In the genomic region with DNA sequence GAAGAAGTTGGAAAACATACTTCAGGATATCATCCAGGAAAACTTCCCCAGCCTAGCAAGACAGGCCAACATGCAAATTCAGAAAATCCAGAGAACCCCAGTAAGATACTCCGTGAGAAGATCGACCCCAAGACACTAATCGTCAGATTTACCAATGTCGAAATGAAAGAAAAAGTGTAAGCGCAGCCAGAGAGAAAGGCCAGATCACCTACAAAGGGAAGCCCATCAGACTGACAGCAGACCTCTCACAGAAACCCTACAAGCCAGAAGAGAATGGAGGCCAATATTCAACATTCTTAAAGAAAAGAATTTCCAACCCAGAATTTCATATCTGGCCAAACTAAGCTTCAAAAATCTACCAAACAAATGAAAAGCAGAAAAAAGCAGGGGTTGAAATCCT, we compare ENCODE assay signal across 4 cellular contexts.
DNase-seq lines count a peak whose midpoint lies in the region; ATAC-seq, FAIRE-seq and TF ChIP-seq lines count a peak whose summit lies in the region.
"Not testable (repeated sequence)": the region's sequence is repeated elsewhere in the genome, so short reads cannot be mapped to it uniquely, and the experiment has no call there.

No MANE protein-coding gene starts in this region.

- peaks cover 11% of the 10 kb centered on the region for H3K4me1 Mint-ChIP-seq in WTC11

- in situ Hi-C loops in HepG2 (cut with HindIII; ENCODE audit: extremely low pct_ligation_motif_present, low pct_unique_long_range_greater_than_20kb), result not testable (repeated sequence)

- H3K9me3 Mint-ChIP-seq in WTC11, result peaks cover 41% of the 10 kb centered on the region

- H3K4me3 ChIP-seq in HEK293 (ENCODE audit: low read depth, low read length); HepG2 (replicated peaks in 1 of 3; ENCODE audit: insufficient read depth in 1 of 3, low read depth in 2 of 3, low read length in 3 of 3): not testable (repeated sequence)

- CTCF ChIA-PET in HEK293 (lab: Yijun Ruan, JAX), result interaction anchor here (1.4 kb wide), 1 partner anchor 30 kb away, joined by 3 read pairs; no protein-coding TSS in a partner anchor
- CTCF ChIA-PET in WTC11 (lab: Charles Lee), result interaction anchor here (1.0 to 1.6 kb wide), 3 partner anchors 10 to 27 kb away, joined by 3 to 5 read pairs (median 4); no protein-coding TSS in a partner anchor
- CTCF ChIA-PET in HepG2 (lab: Yijun Ruan, JAX; ENCODE audit: low intra/inter-chr PET ratio, low total read pairs), result not testable (repeated sequence)

- not testable (repeated sequence) for ATAC-seq in WTC11, HepG2

- DNase-seq in GM12892 (ENCODE audit: insufficient read length); WTC11 (ENCODE audit: low spot score); HepG2 (ENCODE audit: low spot score): not testable (repeated sequence)

- H3K36me3 Mint-ChIP-seq in WTC11, result peaks cover 33% of the 10 kb centered on the region

- not testable (repeated sequence) for TF ChIP-seq CTCF in HEK293 (tag by site-specific recombination; IDR thresholded peaks at IDR 0.05); WTC11 (IDR thresholded peaks at IDR 0.05); HepG2 (CRISPR knock-in tag; IDR thresholded peaks at IDR 0.05)

- H3K79me2 ChIP-seq in HepG2 (ENCODE audit: insufficient read depth, low read length), result not testable (repeated sequence)

- not testable (repeated sequence) for H3K27me3 Mint-ChIP-seq in WTC11 (ENCODE audit: low read depth)

- not testable (repeated sequence) for BruUV-seq in HepG2 (replicated peaks; lab: Mats Ljungman, UMichigan)

- TF ChIP-seq POLR2A in GM12892 (IDR thresholded peaks at IDR 0.05; ENCODE audit: low read depth, low read length); HepG2 (IDR thresholded peaks at IDR 0.05; ENCODE audit: insufficient read depth in 1 of 2, low read depth in 2 of 2, low read length in 2 of 2): not testable (repeated sequence)

- not testable (repeated sequence) for H3K4me1 ChIP-seq in HEK293 (ENCODE audit: control insufficient read depth, insufficient read depth, low read length); HepG2 (ENCODE audit: insufficient read depth, low read length)

- H3K27ac Mint-ChIP-seq in WTC11, result not testable (repeated sequence)

- not testable (repeated sequence) for H3K9me3 ChIP-seq in HEK293 (ENCODE audit: control insufficient read depth, insufficient read depth, low read depth, low read length); HepG2 (ENCODE audit: low read length)

- not testable (repeated sequence) for H3K36me3 ChIP-seq in HEK293 (ENCODE audit: control insufficient read depth in 2 of 2, insufficient read depth in 1 of 2, low read length in 2 of 2); HepG2 (replicated peaks in 1 of 2; ENCODE audit: control insufficient read depth in 1 of 2, insufficient read depth in 2 of 2, low read length in 2 of 2)

- not testable (repeated sequence) for H3K9ac ChIP-seq in HepG2 (ENCODE audit: insufficient read depth, low read depth, low read length)

- not testable (repeated sequence) for H3K27ac ChIP-seq in HEK293 (ENCODE audit: extremely low read depth, low read depth, low read length); HepG2 (ENCODE audit: extremely low read length, insufficient read depth, low read length)

- POLR2A ChIA-PET in HEK293 (lab: Yijun Ruan, JAX); WTC11 (lab: Charles Lee); HepG2 (lab: Yijun Ruan, JAX): not testable (repeated sequence)

- peak; percentile 38 for FAIRE-seq in GM12892 (lab: Jason Lieb, UNC)
- FAIRE-seq in HepG2 (lab: Jason Lieb, UNC), result not testable (repeated sequence)

- H4K20me1 ChIP-seq in HepG2 (ENCODE audit: insufficient read depth, low read length), result not testable (repeated sequence)

- intact Hi-C loops in HepG2 (cut with micrococcal nuclease; ENCODE audit: unreplicated experiment), result not testable (repeated sequence)

- not testable (repeated sequence) for TF ChIP-seq EP300 in HepG2 (IDR thresholded peaks at IDR 0.05; ENCODE audit: low read depth in 2 of 2, low read length in 2 of 2); HepG2 (CRISPR knock-in tag; IDR thresholded peaks at IDR 0.05; ENCODE audit: borderline replicate concordance)

- not testable (repeated sequence) for H3K4me2 ChIP-seq in HepG2 (ENCODE audit: low read depth, low read length)

- TF ChIP-seq RAD21 in HepG2 (CRISPR knock-in tag; IDR thresholded peaks at IDR 0.05), result not testable (repeated sequence)

- H2AFZ ChIP-seq in HepG2 (ENCODE audit: low read length), result not testable (repeated sequence)

- WGBS in HepG2 (ENCODE audit: low lambda C conversion rate), result 94% methylated on average over 5 of the region's 5 CpGs

- not testable (repeated sequence) for H3K27me3 ChIP-seq in HepG2 (ENCODE audit: control insufficient read depth in 1 of 2, insufficient read depth in 2 of 2, low read length in 2 of 2)

- not testable (repeated sequence) for H3K4me3 Mint-ChIP-seq in WTC11

TF ChIP-seq in HEK293, 187 proteins besides CTCF, POLR2A, EP300 and RAD21:
- TF ChIP-seq ZNF677 (tag by site-specific recombination; IDR thresholded peaks at IDR 0.05), result peak; percentile 79; the same call in 1 of the 2 replicates
TF ChIP-seq in HEK293: peak in this region for 1; not testable (repeated sequence) for 186.

TF ChIP-seq in WTC11, 78 proteins besides CTCF, POLR2A, EP300 and RAD21:
- TF ChIP-seq ZNF317 (CRISPR knock-in tag; IDR thresholded peaks at IDR 0.05; ENCODE audit: borderline replicate concordance, low read depth), result peak; percentile 70; the same call in 1 of the 2 replicates

TF ChIP-seq in HepG2, 621 proteins besides CTCF, POLR2A, EP300 and RAD21:
- TF ChIP-seq ZNF317 (CRISPR knock-in tag; IDR thresholded peaks at IDR 0.05), result peak; percentile 72
